Comparison of ENCODE assay signal across 17 cellular contexts in genomic region chr17:50712641-50713296, GRCh38. TPM values are rescaled to one million over a fixed set of nuclear protein-coding genes. Genes with fewer than 3 reads are reported as not detected.
DNase-seq lines count a peak whose midpoint lies in the region; ATAC-seq, FAIRE-seq and TF ChIP-seq lines count a peak whose summit lies in the region.
"Had no signal": no experiment of that assay in that cellular context is flagged by ENCODE, and none has a peak within 500 bp of the region (broad histone marks: within the 10 kb centered on the region; RNA-seq: fewer than 3 reads in every experiment).

No MANE protein-coding gene starts in this region.

- intact Hi-C loops in right lobe of liver (cut with DNase I): no loop called here

- H3K4ac ChIP-seq in H1 (replicated peaks; ENCODE audit: insufficient read length, low read depth, low read length): no peak overlapping the region

- H3K9ac ChIP-seq in H1 (replicated peaks in 1 of 4; ENCODE audit: extremely low read depth in 1 of 4, low read depth in 3 of 4, low read length in 3 of 4): no peak overlapping the region
- H3K9ac ChIP-seq: BLaER1 had no signal

- no peak overlapping the region for H3K18ac ChIP-seq in H1 (ENCODE audit: extremely low read depth, low read length)

- no peaks in the 10 kb centered on the region for H3K79me1 ChIP-seq in H1 (ENCODE audit: low read depth, low read length)

- TF ChIP-seq RAD21 in H1 (IDR thresholded peaks at IDR 0.05 in 1 of 2, conservative IDR thresholded peaks at IDR 0.05 in 1 of 2; ENCODE audit: low read depth in 2 of 2, low read length in 2 of 2): no peak

- ATAC-seq in right lobe of liver (no peak), T-cell (replicated peaks in 1 of 4) (no peak)
- ATAC-seq: HCT116, HepG2 had no signal

- 0 out of 2 replicates have a peak overlapping the region, but pooled peaks have one; percentile 15 for H2BK20ac ChIP-seq in H1 (ENCODE audit: low read length)

- WGBS in H1 (ENCODE audit: extremely low coverage in 1 of 2, insufficient coverage in 1 of 2, insufficient read length in 1 of 2, insufficient replicate concordance in 2 of 2, low coverage in 1 of 2, low lambda C conversion rate in 2 of 2, missing lambda C conversion rate in 1 of 2), 2 experiments: 85% methylated on average over 9 of the region's 9 CpGs; no CpG with 5 or more reads in 1 of the 2 experiments
- WGBS in right lobe of liver (ENCODE audit: insufficient coverage, low coverage, low lambda C conversion rate, missing lambda C conversion rate): 88% methylated on average over 9 of the region's 9 CpGs

- H3K4me3 Mint-ChIP-seq in nephron progenitor cell (peak overlapping the region; percentile 11), immature natural killer cell (no peak overlapping the region), T-cell (no peak overlapping the region)

- no peak overlapping the region for H3K23ac ChIP-seq in H1 (ENCODE audit: insufficient read length)

- H3K4me1 Mint-ChIP-seq in nephron progenitor cell: peaks cover 56% of the 10 kb centered on the region
- peaks cover 17 to 19% of the 10 kb centered on the region in 2 donors for H3K4me1 Mint-ChIP-seq in immature natural killer cell
- peaks cover 17 to 26% (median 18%) of the 10 kb centered on the region in 3 donors for H3K4me1 Mint-ChIP-seq in T-cell

- no peaks in the 10 kb centered on the region for H4K20me1 ChIP-seq in H1 (replicated peaks in 1 of 2; ENCODE audit: control insufficient read depth in 1 of 2, insufficient read depth in 2 of 2, low read length in 2 of 2)
- H4K20me1 ChIP-seq: BLaER1 had no signal

- H3K14ac ChIP-seq in H1 (ENCODE audit: insufficient read length): no peak overlapping the region

- POLR2A ChIA-PET in H1 (lab: Charles Lee; ENCODE audit: partially characterized antibody): no interaction called here
- POLR2A ChIA-PET in T-cell (lab: Charles Lee): no interaction called here

- peak overlapping the region; percentile 89; the same call in 1 of the 2 replicates for H2AFZ ChIP-seq in H1 (ENCODE audit: low read length)

- DNase-seq in NOMO-1 treated with DMSO at 0.1 percent for 48 hours (lab: John Stamatoyannopoulos, UW; ENCODE audit: unreplicated experiment) (peak; percentile 1), NOMO-1 (lab: John Stamatoyannopoulos, UW; ENCODE audit: unreplicated experiment in 2 of 2) (no peak), H1 (ENCODE audit: low read depth in 1 of 2, low spot score in 2 of 2) (no peak), nephron progenitor cell (no peak), right lobe of liver (no peak), immature natural killer cell (no peak), T-cell (no peak)
- DNase-seq: 8988T, AML-193, DMS53, GF-D8 had no signal

- no peak overlapping the region for H2BK15ac ChIP-seq in H1 (ENCODE audit: low read length)

- peaks cover 15% of the 10 kb centered on the region for H3K27me3 Mint-ChIP-seq in nephron progenitor cell (ENCODE audit: low read depth, poor library complexity)
- peaks cover 1 to 10% (median 5%) of the 10 kb centered on the region in 3 donors for H3K27me3 Mint-ChIP-seq in immature natural killer cell (ENCODE audit: low read depth in 3 of 3)
- no peaks in the 10 kb centered on the region for H3K27me3 Mint-ChIP-seq in T-cell

- H2BK12ac ChIP-seq in H1 (ENCODE audit: low read depth, low read length): no peak overlapping the region

- H3K27ac ChIP-seq in H1 (ENCODE audit: low read depth, low read length): no peak overlapping the region
- no peak overlapping the region for H3K27ac ChIP-seq in right lobe of liver
- H3K27ac ChIP-seq: BLaER1 had no signal

- H3K4me1 ChIP-seq in H1 (replicated peaks in 1 of 4; ENCODE audit: control insufficient read depth in 3 of 4, insufficient read depth in 4 of 4, low read length in 3 of 4) (peaks cover 0 to 5% (median 4%) of the 10 kb centered on the region in 4 experiments; a peak in 4 of 7 replicates), right lobe of liver (peaks cover 0 to 29% (median 14%) of the 10 kb centered on the region in 4 donors)

- H3K79me2 ChIP-seq in H1 (ENCODE audit: control insufficient read depth in 1 of 2, insufficient read depth in 2 of 2, low read length in 2 of 2): no peaks in the 10 kb centered on the region

- H3K56ac ChIP-seq in H1 (replicated peaks; ENCODE audit: insufficient read length, low read depth, low read length): no peak overlapping the region

- no peaks in the 10 kb centered on the region for H3K27me3 ChIP-seq in H1 (replicated peaks in 1 of 4; ENCODE audit: control insufficient read depth in 3 of 4, extremely low read depth in 1 of 4, insufficient read depth in 3 of 4, low read length in 3 of 4)
- no peaks in the 10 kb centered on the region for H3K27me3 ChIP-seq in right lobe of liver
- H3K27me3 ChIP-seq: BLaER1 had no signal

- TF ChIP-seq EP300 in H1 (IDR thresholded peaks at IDR 0.05; ENCODE audit: borderline replicate concordance in 1 of 2, low read depth in 2 of 2, low read length in 2 of 2): no peak

- TF ChIP-seq POLR2A in H1 (IDR thresholded peaks at IDR 0.05; ENCODE audit: control extremely low read depth in 1 of 2, low read depth in 2 of 2, low read length in 2 of 2): no peak
- TF ChIP-seq POLR2A in right lobe of liver (IDR thresholded peaks at IDR 0.05): no peak

- no peak overlapping the region for H3K4me2 ChIP-seq in H1 (ENCODE audit: insufficient read depth in 1 of 2, low read depth in 2 of 2, low read length in 2 of 2)
- H3K4me2 ChIP-seq: BLaER1 had no signal

- no peak overlapping the region for H2BK5ac ChIP-seq in H1 (ENCODE audit: low read depth, low read length)

- H4K8ac ChIP-seq in H1 (ENCODE audit: extremely low read depth, insufficient read depth, low read length): no peak overlapping the region

- no peak overlapping the region for H4K91ac ChIP-seq in H1 (replicated peaks; ENCODE audit: insufficient read length, low read length)

- TF ChIP-seq CTCF in H1 (IDR thresholded peaks at IDR 0.05; ENCODE audit: control extremely low read depth in 1 of 3, insufficient read depth in 1 of 3, low read depth in 1 of 3, low read length in 3 of 3) (no peak), nephron progenitor cell (IDR thresholded peaks at IDR 0.05) (no peak), right lobe of liver (IDR thresholded peaks at IDR 0.05) (no peak)

- H3K27ac Mint-ChIP-seq in nephron progenitor cell (peak overlapping the region; percentile 69), immature natural killer cell (no peak overlapping the region), T-cell (peak overlapping the region in 1 of 2 donors; percentile 58)

- CTCF ChIA-PET in H1 (lab: Charles Lee; ENCODE audit: partially characterized antibody): interaction anchor here (1.0 kb wide), 1 partner anchor 18 kb away, joined by 3 read pairs; no protein-coding TSS in a partner anchor
- CTCF ChIA-PET in T-cell (lab: Charles Lee): no interaction called here

- no peak overlapping the region for H3K4me3 ChIP-seq in H1 (ENCODE audit: extremely low read depth in 1 of 4, insufficient read depth in 2 of 4, low read depth in 3 of 4, low read length in 4 of 4)
- H3K4me3 ChIP-seq in right lobe of liver: no peak overlapping the region
- H3K4me3 ChIP-seq: BLaER1 had no signal

- no peak overlapping the region for H4K5ac ChIP-seq in H1 (ENCODE audit: insufficient read length, low read depth, low read length)

- peaks cover 2% of the 10 kb centered on the region for H3K23me2 ChIP-seq in H1 (ENCODE audit: low read depth, low read length)

- no peaks in the 10 kb centered on the region for H3K9me3 ChIP-seq in H1 (ENCODE audit: insufficient read depth in 2 of 2, low read depth in 1 of 2, low read length in 1 of 2)
- no peaks in the 10 kb centered on the region for H3K9me3 ChIP-seq in right lobe of liver
- H3K9me3 ChIP-seq: BLaER1 had no signal

- no peak overlapping the region for H2BK120ac ChIP-seq in H1 (replicated peaks; ENCODE audit: low read depth, low read length)

- FAIRE-seq in H1 (lab: Jason Lieb, UNC): no peak
- FAIRE-seq: GM19239, H54, HepG2, HTR-8/SVneo had no signal

- H3K9me3 Mint-ChIP-seq in nephron progenitor cell (no peaks in the 10 kb centered on the region), immature natural killer cell (no peaks in the 10 kb centered on the region), T-cell (no peaks in the 10 kb centered on the region)

- no peaks in the 10 kb centered on the region for H3K36me3 Mint-ChIP-seq in nephron progenitor cell (ENCODE audit: low read depth)
- H3K36me3 Mint-ChIP-seq in immature natural killer cell: no peaks in the 10 kb centered on the region
- H3K36me3 Mint-ChIP-seq in T-cell: no peaks in the 10 kb centered on the region

- no peaks in the 10 kb centered on the region for H3K36me3 ChIP-seq in H1 (ENCODE audit: control insufficient read depth in 2 of 4, insufficient read depth in 4 of 4, low read length in 3 of 4)
- H3K36me3 ChIP-seq in right lobe of liver: no peaks in the 10 kb centered on the region
- H3K36me3 ChIP-seq: BLaER1 had no signal

- H2AK5ac ChIP-seq in H1 (ENCODE audit: low read depth, low read length): no peak overlapping the region

RNA-seq across cellular contexts. Expression of gene ANKRD40, which starts 5.1 kb away (rescaled TPM):
- total RNA-seq in H1 (2021; fragmentation: NEBNext Ultra II Directional; extraction: Animal tissue kit (Norgen Biotek cat#: 25700)): 50.1 and 54.3 TPM in 2 replicates
- 19.7 and 26.1 TPM in 2 replicates for polyA plus RNA-seq in H1 (2011; rRNA removed)
- polyA plus RNA-seq in H1 (2011; cell fraction: cytosol; rRNA removed): 28.3 TPM
- 14.5 TPM for polyA plus RNA-seq in H1 (2011; cell fraction: nucleus; rRNA removed)
- polyA plus RNA-seq in H1 (2012, experiment 1 of 2): 21.9 to 29.8 TPM (median 24.2 TPM) in 4 replicates
- 8.3 TPM for polyA plus RNA-seq in H1 (2012, experiment 2 of 2)
- 28.3 TPM for polyA plus RNA-seq in H1 (2013, experiment 1 of 2)
- 29.0 TPM for polyA plus RNA-seq in H1 (2013, experiment 2 of 2)
- 31.2 and 33.8 TPM in 2 replicates for polyA minus RNA-seq in H1 (2011; rRNA and poly(A)+ RNA removed)
- 21.9 TPM for polyA minus RNA-seq in H1 (2011; cell fraction: cytosol; rRNA and poly(A)+ RNA removed)
- 18.0 TPM for polyA minus RNA-seq in H1 (2011; cell fraction: nucleus; rRNA and poly(A)+ RNA removed)
- total RNA-seq in right lobe of liver: 10 to 100 TPM; 13.9 to 17.4 (median 15.1) TPM
- polyA plus RNA-seq in immature natural killer cell: 1 to 10 TPM; 2.3 to 6.8 (median 4.0) TPM
- 10 to 100 TPM; 30.3 to 37.6 (median 34.5) TPM for total RNA-seq in T-cell

RNA-seq across cellular contexts. Expression of gene LUC7L3, which starts 6.6 kb away (rescaled TPM):
- 126 and 128 TPM in 2 replicates for total RNA-seq in H1 (2021; fragmentation: NEBNext Ultra II Directional; extraction: Animal tissue kit (Norgen Biotek cat#: 25700))
- polyA plus RNA-seq in H1 (2011; rRNA removed) (102 and 103 TPM in 2 replicates), immature natural killer cell (10 to 100 TPM; 29.2 to 77.8 (median 30.0) TPM)
- 142 TPM for polyA plus RNA-seq in H1 (2011; cell fraction: cytosol; rRNA removed)
- 251 TPM for polyA plus RNA-seq in H1 (2011; cell fraction: nucleus; rRNA removed)
- polyA plus RNA-seq in H1 (2012, experiment 1 of 2): 169 to 344 TPM (median 176 TPM) in 4 replicates
- 16.5 TPM for polyA plus RNA-seq in H1 (2012, experiment 2 of 2)
- 286 TPM for polyA plus RNA-seq in H1 (2013, experiment 1 of 2)
- polyA plus RNA-seq in H1 (2013, experiment 2 of 2): 257 TPM
- polyA minus RNA-seq in H1 (2011; rRNA and poly(A)+ RNA removed): 15.2 and 22.5 TPM in 2 replicates
- polyA minus RNA-seq in H1 (2011; cell fraction: cytosol; rRNA and poly(A)+ RNA removed): 26.9 TPM
- 128 TPM for polyA minus RNA-seq in H1 (2011; cell fraction: nucleus; rRNA and poly(A)+ RNA removed)
- total RNA-seq in right lobe of liver (10 to 100 TPM; 15.4 to 50.5 (median 31.0) TPM), T-cell (100 to 1,000 TPM; 126 to 273 (median 232) TPM)

RNA-seq across cellular contexts. Expression of gene ANKRD40CL, which starts 54.5 kb away (rescaled TPM):
- not detected in 2 replicates for total RNA-seq in H1 (2021; fragmentation: NEBNext Ultra II Directional; extraction: Animal tissue kit (Norgen Biotek cat#: 25700))
- not detected in 2 replicates for polyA plus RNA-seq in H1 (2011; rRNA removed)
- not detected for polyA plus RNA-seq in H1 (2011; cell fraction: cytosol; rRNA removed)
- not detected for polyA plus RNA-seq in H1 (2011; cell fraction: nucleus; rRNA removed)
- polyA plus RNA-seq in H1 (2012, experiment 1 of 2): not detected in 4 replicates
- not detected for polyA plus RNA-seq in H1 (2012, experiment 2 of 2)
- polyA plus RNA-seq in H1 (2013, experiment 1 of 2): not detected
- not detected for polyA plus RNA-seq in H1 (2013, experiment 2 of 2)
- polyA minus RNA-seq in H1 (2011; rRNA and poly(A)+ RNA removed): not detected in 2 replicates
- polyA minus RNA-seq in H1 (2011; cell fraction: cytosol; rRNA and poly(A)+ RNA removed): not detected
- not detected for polyA minus RNA-seq in H1 (2011; cell fraction: nucleus; rRNA and poly(A)+ RNA removed)
- total RNA-seq in right lobe of liver: under 1 TPM in 1 of 6 experiments, not detected in 5; 0.29 TPM
- polyA plus RNA-seq in immature natural killer cell: not detected
- not detected for total RNA-seq in T-cell
